In the genomic region with DNA sequence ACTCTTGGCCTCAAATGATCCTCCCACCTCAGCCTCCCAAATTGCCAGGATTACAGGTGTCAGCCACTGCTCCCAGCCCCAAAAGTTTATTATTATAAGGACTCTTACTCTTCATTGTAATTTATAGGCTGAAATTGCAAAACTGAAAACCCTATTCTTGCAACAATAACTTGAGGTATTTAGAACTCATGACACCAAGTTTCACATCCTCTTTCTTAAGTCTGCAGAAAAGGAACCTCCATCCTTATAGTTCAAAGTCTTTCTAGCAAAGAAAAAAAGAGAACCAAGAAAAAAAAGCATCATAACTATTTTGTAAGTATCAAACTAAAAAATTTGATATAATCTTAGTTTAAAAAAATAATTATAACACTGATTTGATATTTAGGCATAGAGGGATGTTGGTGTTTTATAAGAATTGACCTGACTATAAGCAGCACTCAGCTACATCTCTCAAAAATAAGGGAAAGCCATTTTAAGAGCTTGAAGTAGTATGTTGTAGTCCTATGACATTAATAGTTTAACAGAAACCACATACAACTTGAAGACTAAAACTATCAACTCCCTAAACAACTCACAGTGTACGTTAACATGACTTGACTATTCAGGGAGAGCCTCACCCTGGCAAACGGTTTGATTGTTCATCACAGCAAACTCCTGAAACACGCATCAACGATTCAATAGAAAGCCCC, we compare ENCODE assay signal across 10 cellular contexts.
A peak's percentile ranks its signal among the peaks of the same experiment; 100 is the strongest.
DNase-seq lines count a peak whose midpoint lies in the region; ATAC-seq and TF ChIP-seq lines count a peak whose summit lies in the region.
"Had no signal": no experiment of that assay in that cellular context is flagged by ENCODE, and none has a peak within 500 bp of the region (broad histone marks: within the 10 kb centered on the region; RNA-seq: fewer than 3 reads in every experiment).

No MANE protein-coding gene starts in this region.

- ATAC-seq in GM18519 (IDR thresholded peaks at IDR 0.05; ENCODE audit: low FRiP score, unreplicated experiment) (peak; percentile 78), HG03521 (IDR thresholded peaks at IDR 0.05; ENCODE audit: unreplicated experiment) (peak; percentile 87), memory B cell (ENCODE audit: low read depth) (peak; percentile 92)

- intact Hi-C loops in cardiac septum (cut with DNase I) = no loop called here

- peaks cover 45% of the 10 kb centered on the region for H3K4me1 Mint-ChIP-seq in memory B cell

- peak overlapping the region; percentile 93 for H3K27ac Mint-ChIP-seq in memory B cell
- H3K27ac Mint-ChIP-seq: activated naive CD4-positive, alpha-beta T cell treated with anti-CD3 and anti-CD28 coated beads for 36 hours had no signal

- no peaks in the 10 kb centered on the region for H3K9me3 ChIP-seq in HEK293 (ENCODE audit: control insufficient read depth, insufficient read depth, low read depth, low read length)

- DNase-seq in memory B cell (ENCODE audit: low spot score in 2 of 2) (peak in 1 of 2 donors; percentile 21), NCI-H2171 (lab: John Stamatoyannopoulos, UW) (no peak), cardiac septum (ENCODE audit: low spot score) (no peak), KBM-7 (no peak)
- no peak for DNase-seq in activated naive CD4-positive, alpha-beta T cell treated with anti-CD3 and anti-CD28 coated beads, Interleukin-2, amount 50 U/mL, for 16 hours
- DNase-seq: activated naive CD4-positive, alpha-beta T cell treated with anti-CD3 and anti-CD28 coated beads for 36 hours; stimulated activated CD4-positive, alpha-beta T cell treated with anti-CD3 and anti-CD28 coated beads, Interleukin-2, amount 100 ng/mL, for 48 hours had no signal

- TF ChIP-seq CTCF in HEK293 (tag by site-specific recombination; IDR thresholded peaks at IDR 0.05) = no peak

- no peaks in the 10 kb centered on the region for H3K9me3 Mint-ChIP-seq in memory B cell
- H3K9me3 Mint-ChIP-seq: activated naive CD4-positive, alpha-beta T cell treated with anti-CD3 and anti-CD28 coated beads for 36 hours had no signal

- CTCF ChIA-PET in HEK293 (lab: Yijun Ruan, JAX) = interaction anchor here (0.6 kb wide), 1 partner anchor 571 kb away, joined by 4 read pairs; no protein-coding TSS in a partner anchor

- no peak overlapping the region for H3K4me3 ChIP-seq in HEK293 (ENCODE audit: low read depth, low read length)

- POLR2A ChIA-PET in HEK293 (lab: Yijun Ruan, JAX) = no interaction called here

- no peaks in the 10 kb centered on the region for H3K4me1 ChIP-seq in HEK293 (ENCODE audit: control insufficient read depth, insufficient read depth, low read length)

- no peaks in the 10 kb centered on the region for H3K36me3 ChIP-seq in HEK293 (ENCODE audit: control insufficient read depth in 2 of 2, insufficient read depth in 1 of 2, low read length in 2 of 2)

- in situ Hi-C loops in KBM-7 (cut with MboI; ENCODE audit: low pct_unique_long_range_greater_than_20kb, low sequenced_read_pairs) = no loop called here

- peaks cover 11% of the 10 kb centered on the region for H3K36me3 Mint-ChIP-seq in memory B cell

- no peaks in the 10 kb centered on the region for H3K27me3 Mint-ChIP-seq in memory B cell

- peak overlapping the region; percentile 68 for H3K4me3 Mint-ChIP-seq in memory B cell
- H3K4me3 Mint-ChIP-seq: activated naive CD4-positive, alpha-beta T cell treated with anti-CD3 and anti-CD28 coated beads for 36 hours had no signal

- no peak overlapping the region for H3K27ac ChIP-seq in HEK293 (ENCODE audit: extremely low read depth, low read depth, low read length)

TF ChIP-seq in HEK293, 187 proteins besides CTCF, POLR2A, EP300 and RAD21:
- TF ChIP-seq ZNF121 (tag by site-specific recombination; IDR thresholded peaks at IDR 0.05) (0 out of 2 replicates have a peak, but pooled peaks have one; percentile 3), ZNF555 (tag by site-specific recombination; conservative IDR thresholded peaks at IDR 0.05) (no peak)
